ENCODE assay signal across 1 cellular context in the genomic region with DNA sequence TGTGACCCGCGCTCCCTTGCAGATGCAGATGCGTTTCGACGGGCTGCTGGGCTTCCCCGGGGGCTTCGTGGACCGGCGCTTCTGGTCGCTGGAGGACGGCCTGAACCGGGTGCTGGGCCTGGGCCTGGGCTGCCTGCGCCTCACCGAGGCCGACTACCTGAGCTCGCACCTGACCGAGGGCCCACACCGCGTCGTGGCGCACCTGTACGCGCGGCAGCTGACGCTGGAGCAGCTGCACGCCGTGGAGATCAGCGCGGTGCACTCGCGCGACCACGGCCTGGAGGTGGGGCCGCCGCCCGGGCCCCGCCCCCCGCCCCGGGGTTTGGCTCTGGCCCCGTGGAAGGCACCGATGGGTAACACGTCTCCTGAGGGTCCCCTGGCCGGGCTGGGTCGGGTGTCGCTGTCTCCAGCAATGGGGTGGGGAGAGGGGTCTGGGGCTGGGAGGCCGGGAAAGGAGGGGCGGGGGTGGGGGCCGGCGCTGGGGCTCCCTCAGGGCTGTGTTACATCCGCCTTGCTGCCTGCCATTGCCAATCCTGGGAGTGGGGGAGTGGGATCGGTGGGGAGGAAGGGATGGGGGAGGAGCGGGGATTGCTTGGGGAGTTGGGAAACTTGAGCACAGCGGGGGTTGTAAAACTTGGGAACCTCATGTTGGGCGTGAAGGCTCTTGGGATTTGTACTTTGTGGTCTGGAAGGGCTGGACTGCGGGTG.
A peak's percentile ranks its signal among the peaks of the same experiment; 100 is the strongest.
TF ChIP-seq lines count a peak whose summit lies in the region.

No MANE protein-coding gene starts in this region.

TF ChIP-seq in HepG2, 621 proteins besides CTCF, POLR2A, EP300 and RAD21 (continued from another document):
- TF ChIP-seq, protein P1, sequence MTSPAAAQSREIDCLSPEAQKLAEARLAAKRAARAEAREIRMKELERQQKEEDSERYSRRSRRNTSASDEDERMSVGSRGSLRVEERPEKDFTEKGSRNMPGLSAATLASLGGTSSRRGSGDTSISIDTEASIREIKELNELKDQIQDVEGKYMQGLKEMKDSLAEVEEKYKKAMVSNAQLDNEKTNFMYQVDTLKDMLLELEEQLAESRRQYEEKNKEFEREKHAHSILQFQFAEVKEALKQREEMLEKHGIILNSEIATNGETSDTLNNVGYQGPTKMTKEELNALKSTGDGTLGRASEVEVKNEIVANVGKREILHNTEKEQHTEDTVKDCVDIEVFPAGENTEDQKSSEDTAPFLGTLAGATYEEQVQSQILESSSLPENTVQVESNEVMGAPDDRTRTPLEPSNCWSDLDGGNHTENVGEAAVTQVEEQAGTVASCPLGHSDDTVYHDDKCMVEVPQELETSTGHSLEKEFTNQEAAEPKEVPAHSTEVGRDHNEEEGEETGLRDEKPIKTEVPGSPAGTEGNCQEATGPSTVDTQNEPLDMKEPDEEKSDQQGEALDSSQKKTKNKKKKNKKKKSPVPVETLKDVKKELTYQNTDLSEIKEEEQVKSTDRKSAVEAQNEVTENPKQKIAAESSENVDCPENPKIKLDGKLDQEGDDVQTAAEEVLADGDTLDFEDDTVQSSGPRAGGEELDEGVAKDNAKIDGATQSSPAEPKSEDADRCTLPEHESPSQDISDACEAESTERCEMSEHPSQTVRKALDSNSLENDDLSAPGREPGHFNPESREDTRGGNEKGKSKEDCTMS (CRISPR knock-in tag; conservative IDR thresholded peaks at IDR 0.05): no peak
- TF ChIP-seq, protein P2, sequence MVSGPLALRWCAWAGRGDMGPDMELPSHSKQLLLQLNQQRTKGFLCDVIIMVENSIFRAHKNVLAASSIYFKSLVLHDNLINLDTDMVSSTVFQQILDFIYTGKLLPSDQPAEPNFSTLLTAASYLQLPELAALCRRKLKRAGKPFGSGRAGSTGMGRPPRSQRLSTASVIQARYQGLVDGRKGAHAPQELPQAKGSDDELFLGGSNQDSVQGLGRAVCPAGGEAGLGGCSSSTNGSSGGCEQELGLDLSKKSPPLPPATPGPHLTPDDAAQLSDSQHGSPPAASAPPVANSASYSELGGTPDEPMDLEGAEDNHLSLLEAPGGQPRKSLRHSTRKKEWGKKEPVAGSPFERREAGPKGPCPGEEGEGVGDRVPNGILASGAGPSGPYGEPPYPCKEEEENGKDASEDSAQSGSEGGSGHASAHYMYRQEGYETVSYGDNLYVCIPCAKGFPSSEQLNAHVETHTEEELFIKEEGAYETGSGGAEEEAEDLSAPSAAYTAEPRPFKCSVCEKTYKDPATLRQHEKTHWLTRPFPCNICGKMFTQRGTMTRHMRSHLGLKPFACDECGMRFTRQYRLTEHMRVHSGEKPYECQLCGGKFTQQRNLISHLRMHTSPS (CRISPR knock-in tag; IDR thresholded peaks at IDR 0.05; ENCODE audit: low read depth): no peak
- peak; percentile 37; the same call in 1 of the 2 replicates for TF ChIP-seq ZNF563 (CRISPR knock-in tag; IDR thresholded peaks at IDR 0.05)
- TF ChIP-seq MAF1 (CRISPR knock-in tag; IDR thresholded peaks at IDR 0.05; ENCODE audit: borderline replicate concordance): no peak
- TF ChIP-seq, protein P3, sequence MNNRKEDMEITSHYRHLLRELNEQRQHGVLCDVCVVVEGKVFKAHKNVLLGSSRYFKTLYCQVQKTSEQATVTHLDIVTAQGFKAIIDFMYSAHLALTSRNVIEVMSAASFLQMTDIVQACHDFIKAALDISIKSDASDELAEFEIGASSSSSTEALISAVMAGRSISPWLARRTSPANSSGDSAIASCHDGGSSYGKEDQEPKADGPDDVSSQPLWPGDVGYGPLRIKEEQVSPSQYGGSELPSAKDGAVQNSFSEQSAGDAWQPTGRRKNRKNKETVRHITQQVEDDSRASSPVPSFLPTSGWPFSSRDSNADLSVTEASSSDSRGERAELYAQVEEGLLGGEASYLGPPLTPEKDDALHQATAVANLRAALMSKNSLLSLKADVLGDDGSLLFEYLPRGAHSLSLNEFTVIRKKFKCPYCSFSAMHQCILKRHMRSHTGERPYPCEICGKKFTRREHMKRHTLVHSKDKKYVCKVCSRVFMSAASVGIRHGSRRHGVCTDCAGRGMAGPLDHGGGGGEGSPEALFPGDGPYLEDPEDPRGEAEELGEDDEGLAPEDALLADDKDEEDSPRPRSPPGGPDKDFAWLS (CRISPR knock-in tag; IDR thresholded peaks at IDR 0.05; ENCODE audit: borderline replicate concordance): no peak
- peak; percentile 16 for TF ChIP-seq HNRNPK (IDR thresholded peaks at IDR 0.05; ENCODE audit: low read depth, low read length, poor library complexity, severe bottlenecking)
- TF ChIP-seq ZNF207 (IDR thresholded peaks at IDR 0.05; ENCODE audit: borderline replicate concordance): no peak
TF ChIP-seq in HepG2: peak in this region for 42.
